In genomic region chr5:143576721-143577484, GRCh38 we compare ENCODE assay signal across 11 cellular contexts.
DNase-seq lines count a peak whose midpoint lies in the region; ATAC-seq, FAIRE-seq and TF ChIP-seq lines count a peak whose summit lies in the region.
"Had no signal": no experiment of that assay in that cellular context is flagged by ENCODE, and none has a peak within 500 bp of the region (broad histone marks: within the 10 kb centered on the region; RNA-seq: fewer than 3 reads in every experiment).

No MANE protein-coding gene starts in this region.

- no peak overlapping the region for H3K4me2 ChIP-seq in mesenchymal stem cell (ENCODE audit: low read length, poor library complexity, severe bottlenecking)
- no peak overlapping the region for H3K4me2 ChIP-seq in HepG2 (ENCODE audit: low read depth, low read length)

- H3K23ac ChIP-seq in mesenchymal stem cell (ENCODE audit: low read length in 2 of 2) = no peak overlapping the region

- in situ Hi-C loops in gastrocnemius medialis (cut with MboI; ENCODE audit: low sequenced_read_pairs in 4 of 4) (no loop called here), HepG2 (cut with HindIII; ENCODE audit: extremely low pct_ligation_motif_present, low pct_unique_long_range_greater_than_20kb) (no loop called here)

- H3K9ac ChIP-seq in mesenchymal stem cell (ENCODE audit: low read length) (peak overlapping the region; percentile 14), HepG2 (ENCODE audit: insufficient read depth, low read depth, low read length) (no peak overlapping the region)

- no peak for FAIRE-seq in HepG2 (lab: Jason Lieb, UNC)

- POLR2A ChIA-PET in HepG2 (lab: Yijun Ruan, JAX) = interaction anchor here (0.8 to 1.2 kb wide), 2 partner anchors 12 to 17 kb away, joined by 3 read pairs; no protein-coding TSS in a partner anchor

- DNase-seq in AG10803 (ENCODE audit: low read depth) = peak; percentile 86
- DNase-seq in cardiac fibroblast (ENCODE audit: low read depth in 2 of 2) = peak; percentile 87 to 89
- peak; percentile 84 for DNase-seq in mesenchymal stem cell
- DNase-seq in DMS153 treated with DMSO at 0.1 percent for 48 hours (lab: John Stamatoyannopoulos, UW; ENCODE audit: unreplicated experiment) = no peak
- DNase-seq in gastrocnemius medialis = no peak
- no peak for DNase-seq in HepG2 (ENCODE audit: low spot score)
- DNase-seq: retina; stimulated activated naive CD8-positive, alpha-beta T cell treated with anti-CD3 and anti-CD28 coated beads, Interleukin-15, Interleukin-2, amounts not matched to agents 100 U/mL and 50 U/mL, for 24 hours had no signal

- no peaks in the 10 kb centered on the region for H3K79me2 ChIP-seq in HepG2 (ENCODE audit: insufficient read depth, low read length)

- H2BK15ac ChIP-seq in mesenchymal stem cell (ENCODE audit: low read depth, poor library complexity, severe bottlenecking) = no peak overlapping the region

- H4K8ac ChIP-seq in mesenchymal stem cell (ENCODE audit: low read length) = no peak overlapping the region

- intact Hi-C loops in gastrocnemius medialis (cut with DNase I; ENCODE audit: low total_unique reads) = no loop called here
- intact Hi-C loops in HepG2 (cut with micrococcal nuclease; ENCODE audit: unreplicated experiment) = no loop called here

- no peak overlapping the region for H3K18ac ChIP-seq in mesenchymal stem cell (ENCODE audit: low read depth in 1 of 2, low read length in 2 of 2)

- no peak overlapping the region for H2AK5ac ChIP-seq in mesenchymal stem cell (ENCODE audit: low read length, severe bottlenecking)

- TF ChIP-seq EP300 in Ishikawa (IDR thresholded peaks at IDR 0.05; ENCODE audit: borderline replicate concordance) (no peak; the same call in 1 of the 2 replicates), HepG2 (IDR thresholded peaks at IDR 0.05; ENCODE audit: low read depth in 2 of 2, low read length in 2 of 2) (no peak), HepG2 (CRISPR knock-in tag; IDR thresholded peaks at IDR 0.05; ENCODE audit: borderline replicate concordance) (no peak)

- no peak overlapping the region for H4K91ac ChIP-seq in mesenchymal stem cell (ENCODE audit: low read length)

- H3K27ac ChIP-seq in mesenchymal stem cell (ENCODE audit: low read length, poor library complexity, severe bottlenecking) (peak overlapping the region; percentile 48), gastrocnemius medialis (no peak overlapping the region), HepG2 (ENCODE audit: extremely low read length, insufficient read depth, low read length) (no peak overlapping the region)
- H3K27ac ChIP-seq: cardiac muscle cell had no signal

- H3K79me1 ChIP-seq in mesenchymal stem cell (replicated peaks; ENCODE audit: low read length, poor library complexity, severe bottlenecking) = no peaks in the 10 kb centered on the region

- ATAC-seq in gastrocnemius medialis (no peak), GM18519 (IDR thresholded peaks at IDR 0.05; ENCODE audit: low FRiP score, unreplicated experiment) (no peak), HepG2 (no peak)
- ATAC-seq: stimulated activated naive CD8-positive, alpha-beta T cell treated with anti-CD3 and anti-CD28 coated beads, Interleukin-15, Interleukin-2, amounts not matched to agents 100 U/mL and 50 U/mL, for 24 hours had no signal

- H2AFZ ChIP-seq in mesenchymal stem cell (ENCODE audit: low read depth, low read length) = no peak overlapping the region
- H2AFZ ChIP-seq in HepG2 (ENCODE audit: low read length) = no peak overlapping the region

- H2BK5ac ChIP-seq in mesenchymal stem cell (ENCODE audit: low read depth, low read length, poor library complexity, severe bottlenecking) = no peak overlapping the region

- H3K27me3 ChIP-seq in mesenchymal stem cell (ENCODE audit: control insufficient read depth in 1 of 2, insufficient read depth in 1 of 2, low read length in 2 of 2) (no peaks in the 10 kb centered on the region), gastrocnemius medialis (no peaks in the 10 kb centered on the region), HepG2 (ENCODE audit: control insufficient read depth in 1 of 2, insufficient read depth in 2 of 2, low read length in 2 of 2) (no peaks in the 10 kb centered on the region)
- H3K27me3 ChIP-seq: cardiac muscle cell had no signal

- BruUV-seq in HepG2 (replicated peaks; lab: Mats Ljungman, UMichigan) = no TSS peak

- no peaks in the 10 kb centered on the region for H4K20me1 ChIP-seq in HepG2 (ENCODE audit: insufficient read depth, low read length)

- TF ChIP-seq CTCF in AG10803 (conservative IDR thresholded peaks at IDR 0.05; ENCODE audit: low read length) (no peak), cardiac fibroblast (IDR thresholded peaks at IDR 0.05; ENCODE audit: low read depth, low read length) (no peak), gastrocnemius medialis (IDR thresholded peaks at IDR 0.05 in 4 of 5, conservative IDR thresholded peaks at IDR 0.05 in 1 of 5) (no peak), HepG2 (CRISPR knock-in tag; IDR thresholded peaks at IDR 0.05) (no peak)

- no peak overlapping the region for H3K4ac ChIP-seq in mesenchymal stem cell (ENCODE audit: low read depth in 1 of 2, low read length in 2 of 2)

- no peak overlapping the region for H2BK120ac ChIP-seq in mesenchymal stem cell (ENCODE audit: low read depth, low read length)

- H3K14ac ChIP-seq in mesenchymal stem cell (ENCODE audit: low read length in 2 of 2) = no peak overlapping the region

- H3K4me3 ChIP-seq in AG10803 (ENCODE audit: low read length) = no peak overlapping the region
- H3K4me3 ChIP-seq in cardiac fibroblast (replicated peaks in 1 of 2; ENCODE audit: low read depth in 2 of 2, low read length in 2 of 2) = no peak overlapping the region
- no peak overlapping the region for H3K4me3 ChIP-seq in mesenchymal stem cell (ENCODE audit: insufficient read depth in 1 of 2, low read depth in 1 of 2, low read length in 2 of 2)
- H3K4me3 ChIP-seq in gastrocnemius medialis = no peak overlapping the region
- no peak overlapping the region for H3K4me3 ChIP-seq in HepG2 (replicated peaks in 1 of 3; ENCODE audit: insufficient read depth in 1 of 3, low read depth in 2 of 3, low read length in 3 of 3)
- H3K4me3 ChIP-seq: cardiac muscle cell had no signal

- no peaks in the 10 kb centered on the region for H3K9me3 ChIP-seq in mesenchymal stem cell (ENCODE audit: control insufficient read depth, low read length)
- no peaks in the 10 kb centered on the region for H3K9me3 ChIP-seq in gastrocnemius medialis
- no peaks in the 10 kb centered on the region for H3K9me3 ChIP-seq in HepG2 (ENCODE audit: low read length)

- no peak overlapping the region for H2BK12ac ChIP-seq in mesenchymal stem cell (ENCODE audit: low read length in 2 of 2)

- H3K36me3 ChIP-seq in mesenchymal stem cell (ENCODE audit: control insufficient read depth in 1 of 2, insufficient read depth in 2 of 2, low read depth in 1 of 2, low read length in 2 of 2) (no peaks in the 10 kb centered on the region), gastrocnemius medialis (no peaks in the 10 kb centered on the region), HepG2 (replicated peaks in 1 of 2; ENCODE audit: control insufficient read depth in 1 of 2, insufficient read depth in 2 of 2, low read length in 2 of 2) (no peaks in the 10 kb centered on the region)
- H3K36me3 ChIP-seq: cardiac muscle cell had no signal

- TF ChIP-seq POLR2A in gastrocnemius medialis (IDR thresholded peaks at IDR 0.05) (no peak), HepG2 (IDR thresholded peaks at IDR 0.05; ENCODE audit: insufficient read depth in 1 of 2, low read depth in 2 of 2, low read length in 2 of 2) (no peak)

- 100% methylated on average over 1 of the region's 2 CpGs for WGBS in mesenchymal stem cell
- WGBS in HepG2 (ENCODE audit: low lambda C conversion rate) = 97% methylated on average over 2 of the region's 2 CpGs

- no peaks in the 10 kb centered on the region for H3K4me1 ChIP-seq in mesenchymal stem cell (ENCODE audit: control insufficient read depth, insufficient read depth, low read depth, low read length)
- H3K4me1 ChIP-seq in gastrocnemius medialis = peaks cover 0 to 8% of the 10 kb centered on the region in 2 donors
- H3K4me1 ChIP-seq in HepG2 (ENCODE audit: insufficient read depth, low read length) = peaks cover 7% of the 10 kb centered on the region

- TF ChIP-seq RAD21 in Ishikawa (IDR thresholded peaks at IDR 0.05; ENCODE audit: low read depth) (no peak), HepG2 (CRISPR knock-in tag; IDR thresholded peaks at IDR 0.05) (no peak)

- CTCF ChIA-PET in HepG2 (lab: Yijun Ruan, JAX; ENCODE audit: low intra/inter-chr PET ratio, low total read pairs) = no interaction called here

TF ChIP-seq in Ishikawa, 13 proteins besides CTCF, POLR2A, EP300 and RAD21:
- TF ChIP-seq TCF12 (IDR thresholded peaks at IDR 0.05; ENCODE audit: low read depth) = peak; percentile 21; the same call in 1 of the 2 replicates
- peak; percentile 60 for TF ChIP-seq TEAD4 (IDR thresholded peaks at IDR 0.05)
- TF ChIP-seq EGR1 (IDR thresholded peaks at IDR 0.05) = no peak
- TF ChIP-seq NFIC (IDR thresholded peaks at IDR 0.05) = peak; percentile 79
TF ChIP-seq in Ishikawa: peak in this region for 3.

TF ChIP-seq in HepG2, 621 proteins besides CTCF, POLR2A, EP300 and RAD21 (continues in another document):
- TF ChIP-seq HMGXB3 (CRISPR knock-in tag; IDR thresholded peaks at IDR 0.05; ENCODE audit: borderline replicate concordance) = no peak

Comparison
In these comparisons a context has a peak if more than half of its experiments do, and no peak if none do; other contexts are left out.
1. DNase-seq: peak in AG10803 (single experiment), cardiac fibroblast (2 of 2) and mesenchymal stem cell (single experiment); none in DMS153 treated with DMSO at 0.1 percent for 48 hours (single experiment), gastrocnemius medialis (0 of 2) and HepG2 (single experiment).